ENCODE assay signal across 13 cellular contexts in the genomic region with DNA sequence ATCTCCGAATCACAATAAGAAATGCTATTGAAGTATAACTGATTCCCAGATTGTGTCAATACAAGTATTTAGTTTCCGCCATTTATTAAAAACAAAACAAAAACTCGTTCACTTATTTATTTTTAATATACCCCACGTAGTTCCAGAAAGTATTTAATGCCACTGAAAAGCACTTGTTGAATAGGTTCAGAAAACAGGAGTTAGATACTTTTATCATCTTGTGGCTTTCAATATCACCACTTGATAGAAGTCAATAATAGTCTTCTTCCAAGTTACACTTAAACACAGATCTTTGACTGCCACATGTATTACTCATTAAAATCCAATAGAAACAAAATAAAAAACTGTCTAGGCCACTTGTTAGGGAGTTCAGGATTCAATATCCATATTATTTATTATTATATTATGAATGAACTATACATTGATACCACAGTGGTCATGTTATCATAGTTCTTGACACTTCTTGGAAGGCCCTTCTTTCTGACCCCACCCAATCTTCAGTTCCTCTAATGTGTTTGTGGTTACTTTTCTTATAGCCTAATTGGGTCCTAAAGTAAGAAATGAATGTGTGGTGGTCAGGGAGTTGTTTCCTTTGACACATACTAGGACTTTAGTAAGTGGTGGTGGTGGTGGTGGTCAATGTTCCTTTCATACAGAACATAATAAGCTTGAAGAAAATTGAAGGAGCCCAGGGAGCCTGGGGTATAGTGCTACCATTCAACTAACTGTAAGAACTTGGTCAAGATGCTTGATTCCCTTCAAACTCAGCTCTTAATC.
DNase-seq lines count a peak whose midpoint lies in the region; ATAC-seq, FAIRE-seq and TF ChIP-seq lines count a peak whose summit lies in the region.
"Had no signal": no experiment of that assay in that cellular context is flagged by ENCODE, and none has a peak within 500 bp of the region (broad histone marks: within the 10 kb centered on the region; RNA-seq: fewer than 3 reads in every experiment).

No MANE protein-coding gene starts in this region.

- ATAC-seq in GM18870 (IDR thresholded peaks at IDR 0.05; ENCODE audit: unreplicated experiment): peak; percentile 97
- ATAC-seq in GM21576 (IDR thresholded peaks at IDR 0.05; ENCODE audit: unreplicated experiment): peak; percentile 95
- ATAC-seq in HG03196 (IDR thresholded peaks at IDR 0.05; ENCODE audit: unreplicated experiment): peak; percentile 96
- peak; percentile 92 for ATAC-seq in GM12878
- ATAC-seq in right cardiac atrium: no peak
- ATAC-seq in heart left ventricle: no peak

- no peak overlapping the region for H3K9ac ChIP-seq in GM12878 (ENCODE audit: control insufficient read depth, insufficient read depth, low read length)

- TF ChIP-seq CTCF in GM12878 (IDR thresholded peaks at IDR 0.05 in 2 of 3, conservative IDR thresholded peaks at IDR 0.05 in 1 of 3; ENCODE audit: control insufficient read depth in 2 of 3, extremely low read depth in 1 of 3, insufficient read depth in 1 of 3, low read depth in 3 of 3, low read length in 3 of 3): no peak
- no peak for TF ChIP-seq CTCF in heart left ventricle (IDR thresholded peaks at IDR 0.05)

- in situ Hi-C loops in GM12878 (cut with MboI): no loop called here

- H3K9me3 ChIP-seq in GM12878 (replicated peaks; ENCODE audit: control insufficient read depth, insufficient read depth, low read length) (no peaks in the 10 kb centered on the region; the same call in 2 of the 3 replicates), right cardiac atrium (ENCODE audit: control insufficient read depth, low read length) (no peaks in the 10 kb centered on the region), heart left ventricle (no peaks in the 10 kb centered on the region)

- 9% methylated on average over 4 of the region's 4 CpGs for WGBS in GM12878 (ENCODE audit: insufficient coverage, insufficient replicate concordance, low lambda C conversion rate, missing lambda C conversion rate)
- WGBS in right cardiac atrium: 85% methylated on average over 4 of the region's 4 CpGs
- 84 to 87% (median 85%) methylated on average over 4 of the region's 4 CpGs for WGBS in heart left ventricle, 4 donors

- intact Hi-C loops in GM12878 (cut with micrococcal nuclease; ENCODE audit: unreplicated experiment): loop anchor here (1.0 to 5.0 kb wide), 5 partner anchors 69 to 221 kb away; a partner anchor contains a TSS
- intact Hi-C loops in right cardiac atrium (cut with DNase I): no loop called here
- intact Hi-C loops in heart left ventricle (cut with DNase I): no loop called here

- H3K4me1 ChIP-seq in GM12878 (ENCODE audit: control insufficient read depth, insufficient read depth, low read length): peaks cover 18% of the 10 kb centered on the region
- H3K4me1 ChIP-seq in right cardiac atrium (ENCODE audit: control insufficient read depth, insufficient read depth, low read length): no peaks in the 10 kb centered on the region
- H3K4me1 ChIP-seq in heart left ventricle: peaks cover 0 to 5% (median 0%) of the 10 kb centered on the region in 12 donors

- peak; percentile 32; the same call in 1 of the 2 replicates for TF ChIP-seq RAD21 in GM12878 (IDR thresholded peaks at IDR 0.05; ENCODE audit: insufficient read depth, low read depth, low read length)

- H3K4me2 ChIP-seq in GM12878 (ENCODE audit: control insufficient read depth, insufficient read depth): peak overlapping the region; percentile 35; the same call in 1 of the 2 replicates

- no peak for TF ChIP-seq POLR2A in GM12878 (IDR thresholded peaks at IDR 0.05; ENCODE audit: low read depth, low read length)
- no peak for TF ChIP-seq POLR2A in heart left ventricle (IDR thresholded peaks at IDR 0.05)

- POLR2A ChIA-PET in GM12878 (lab: Charles Lee): no interaction called here

- no peaks in the 10 kb centered on the region for H4K20me1 ChIP-seq in GM12878 (ENCODE audit: control insufficient read depth, insufficient read depth)

- DNase-seq in GM12878 (ENCODE audit: low read depth, low spot score): peak; percentile 82
- DNase-seq in right cardiac atrium: no peak
- no peak for DNase-seq in inferior parietal cortex (ENCODE audit: extremely low spot score)
- no peak for DNase-seq in A172 (ENCODE audit: low spot score)
- no peak for DNase-seq in heart left ventricle
- DNase-seq: activated T-cell treated with anti-CD3 and anti-CD28 coated beads, Interleukin-2, amount 50 U/mL, for 72 hours; DMS 273 treated with DMSO at 0.1 percent for 48 hours; hypothalamus; NCI-H2081 treated with DMSO at 0.1 percent for 48 hours; stimulated activated CD4-positive, alpha-beta T cell treated with anti-CD3 and anti-CD28 coated beads, Interleukin-4, amount 100 ng/mL, for 1 hour had no signal

- SMC1A ChIA-PET in GM12878 (lab: Charles Lee; ENCODE audit: uncharacterized antibody, unreplicated experiment): interaction anchor here (0.6 to 2.7 kb wide), 9 partner anchors 14 to 329 kb away, joined by 3 to 7 read pairs (median 4); no protein-coding TSS in a partner anchor

- H3K27ac ChIP-seq in GM12878 (ENCODE audit: control insufficient read depth, insufficient read depth): no peak overlapping the region
- H3K27ac ChIP-seq in right cardiac atrium (ENCODE audit: low read length): no peak overlapping the region
- no peak overlapping the region for H3K27ac ChIP-seq in heart left ventricle

- H3K79me2 ChIP-seq in GM12878 (ENCODE audit: control insufficient read depth, insufficient read depth, low read length): no peaks in the 10 kb centered on the region

- no peaks in the 10 kb centered on the region for H3K36me3 ChIP-seq in GM12878 (ENCODE audit: control insufficient read depth in 2 of 2, insufficient read depth in 2 of 2, low read length in 1 of 2)
- no peaks in the 10 kb centered on the region for H3K36me3 ChIP-seq in heart left ventricle

- BruUV-seq in GM12878 (replicated peaks; lab: Mats Ljungman, UMichigan): no TSS peak

- H2AFZ ChIP-seq in GM12878 (ENCODE audit: control insufficient read depth, low read depth, low read length): no peak overlapping the region

- TF ChIP-seq EP300 in GM12878 (IDR thresholded peaks at IDR 0.05; ENCODE audit: borderline replicate concordance in 1 of 2, control insufficient read depth in 1 of 2, low read depth in 2 of 2, low read length in 2 of 2): peak; percentile 84 to 91; a peak in 3 of 4 replicates

- no peaks in the 10 kb centered on the region; a peak in 1 of 4 replicates for H3K27me3 ChIP-seq in GM12878 (replicated peaks in 1 of 2; ENCODE audit: control insufficient read depth in 2 of 2, insufficient read depth in 2 of 2, low read length in 1 of 2)
- no peaks in the 10 kb centered on the region for H3K27me3 ChIP-seq in right cardiac atrium (ENCODE audit: control insufficient read depth, insufficient read depth)
- H3K27me3 ChIP-seq in heart left ventricle: no peaks in the 10 kb centered on the region

- RAD21 ChIA-PET in GM12878 (lab: Charles Lee; ENCODE audit: unreplicated experiment): interaction anchor here (1.0 kb wide), 1 partner anchor 78 kb away, joined by 4 read pairs; no protein-coding TSS in a partner anchor

- peak; percentile 75 for FAIRE-seq in GM12878 (lab: Jason Lieb, UNC)

- CTCF ChIA-PET in GM12878 (lab: Yijun Ruan, JAX): interaction anchor here (1.1 to 3.1 kb wide), 4 partner anchors 68 to 223 kb away, joined by 4 to 14 read pairs (median 4); no protein-coding TSS in a partner anchor

- H3K4me3 ChIP-seq in GM12878: no peak overlapping the region
- H3K4me3 ChIP-seq in right cardiac atrium (ENCODE audit: low read length): no peak overlapping the region
- no peak overlapping the region for H3K4me3 ChIP-seq in heart left ventricle

TF ChIP-seq in GM12878, 131 proteins besides CTCF, POLR2A, EP300 and RAD21 (continues in another document):
- no peak for TF ChIP-seq MXI1 (IDR thresholded peaks at IDR 0.05; ENCODE audit: low read depth, low read length)
- peak; percentile 94 for TF ChIP-seq PML (IDR thresholded peaks at IDR 0.05; ENCODE audit: low read length)
- peak; percentile 99 for TF ChIP-seq CBFB (IDR thresholded peaks at IDR 0.05; ENCODE audit: low read depth)
- TF ChIP-seq NR2F1 (conservative IDR thresholded peaks at IDR 0.05): peak; percentile 94
- TF ChIP-seq BCL11A (IDR thresholded peaks at IDR 0.05; ENCODE audit: low read depth, low read length): peak; percentile 100
- TF ChIP-seq ATF7 (IDR thresholded peaks at IDR 0.05; ENCODE audit: low read depth): peak; percentile 71
- TF ChIP-seq NRF1 (conservative IDR thresholded peaks at IDR 0.05; ENCODE audit: low read depth, low read length): no peak
- TF ChIP-seq, protein P1, sequence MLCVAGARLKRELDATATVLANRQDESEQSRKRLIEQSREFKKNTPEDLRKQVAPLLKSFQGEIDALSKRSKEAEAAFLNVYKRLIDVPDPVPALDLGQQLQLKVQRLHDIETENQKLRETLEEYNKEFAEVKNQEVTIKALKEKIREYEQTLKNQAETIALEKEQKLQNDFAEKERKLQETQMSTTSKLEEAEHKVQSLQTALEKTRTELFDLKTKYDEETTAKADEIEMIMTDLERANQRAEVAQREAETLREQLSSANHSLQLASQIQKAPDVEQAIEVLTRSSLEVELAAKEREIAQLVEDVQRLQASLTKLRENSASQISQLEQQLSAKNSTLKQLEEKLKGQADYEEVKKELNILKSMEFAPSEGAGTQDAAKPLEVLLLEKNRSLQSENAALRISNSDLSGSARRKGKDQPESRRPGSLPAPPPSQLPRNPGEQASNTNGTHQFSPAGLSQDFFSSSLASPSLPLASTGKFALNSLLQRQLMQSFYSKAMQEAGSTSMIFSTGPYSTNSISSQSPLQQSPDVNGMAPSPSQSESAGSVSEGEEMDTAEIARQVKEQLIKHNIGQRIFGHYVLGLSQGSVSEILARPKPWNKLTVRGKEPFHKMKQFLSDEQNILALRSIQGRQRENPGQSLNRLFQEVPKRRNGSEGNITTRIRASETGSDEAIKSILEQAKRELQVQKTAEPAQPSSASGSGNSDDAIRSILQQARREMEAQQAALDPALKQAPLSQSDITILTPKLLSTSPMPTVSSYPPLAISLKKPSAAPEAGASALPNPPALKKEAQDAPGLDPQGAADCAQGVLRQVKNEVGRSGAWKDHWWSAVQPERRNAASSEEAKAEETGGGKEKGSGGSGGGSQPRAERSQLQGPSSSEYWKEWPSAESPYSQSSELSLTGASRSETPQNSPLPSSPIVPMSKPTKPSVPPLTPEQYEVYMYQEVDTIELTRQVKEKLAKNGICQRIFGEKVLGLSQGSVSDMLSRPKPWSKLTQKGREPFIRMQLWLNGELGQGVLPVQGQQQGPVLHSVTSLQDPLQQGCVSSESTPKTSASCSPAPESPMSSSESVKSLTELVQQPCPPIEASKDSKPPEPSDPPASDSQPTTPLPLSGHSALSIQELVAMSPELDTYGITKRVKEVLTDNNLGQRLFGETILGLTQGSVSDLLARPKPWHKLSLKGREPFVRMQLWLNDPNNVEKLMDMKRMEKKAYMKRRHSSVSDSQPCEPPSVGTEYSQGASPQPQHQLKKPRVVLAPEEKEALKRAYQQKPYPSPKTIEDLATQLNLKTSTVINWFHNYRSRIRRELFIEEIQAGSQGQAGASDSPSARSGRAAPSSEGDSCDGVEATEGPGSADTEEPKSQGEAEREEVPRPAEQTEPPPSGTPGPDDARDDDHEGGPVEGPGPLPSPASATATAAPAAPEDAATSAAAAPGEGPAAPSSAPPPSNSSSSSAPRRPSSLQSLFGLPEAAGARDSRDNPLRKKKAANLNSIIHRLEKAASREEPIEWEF (IDR thresholded peaks at IDR 0.05; ENCODE audit: insufficient replicate concordance, low read depth, low read length): no peak

Comparison
In these comparisons a context has a peak if more than half of its experiments do, and no peak if none do; other contexts are left out.
1. ATAC-seq: peak in GM18870 (single experiment), GM21576 (single experiment), HG03196 (single experiment) and GM12878 (single experiment); none in right cardiac atrium (0 of 2) and heart left ventricle (0 of 4).